ENCODE assay signal across 27 cellular contexts in genomic region chr5:99083197-99083596, GRCh38.
A peak's percentile ranks its signal among the peaks of the same experiment; 100 is the strongest.
DNase-seq lines count a peak whose midpoint lies in the region; ATAC-seq, FAIRE-seq and TF ChIP-seq lines count a peak whose summit lies in the region.
"Had no signal": no experiment of that assay in that cellular context is flagged by ENCODE, and none has a peak within 500 bp of the region (broad histone marks: within the 10 kb centered on the region; RNA-seq: fewer than 3 reads in every experiment).

No MANE protein-coding gene starts in this region.

- H4K20me1 ChIP-seq in GM23338 (replicated peaks; ENCODE audit: insufficient read depth) (no peaks in the 10 kb centered on the region), K562 (replicated peaks; ENCODE audit: control insufficient read depth, insufficient read depth, low read length) (no peaks in the 10 kb centered on the region), neural progenitor cell (ENCODE audit: low read depth) (no peaks in the 10 kb centered on the region)
- H4K20me1 ChIP-seq: BLaER1 had no signal

- H3K36me3 Mint-ChIP-seq in GM23338 (ENCODE audit: low read depth) = no peaks in the 10 kb centered on the region
- no peaks in the 10 kb centered on the region for H3K36me3 Mint-ChIP-seq in neural progenitor cell
- H3K36me3 Mint-ChIP-seq in activated T-helper 17 cell treated with anti-CD3 and anti-CD28 coated beads, Interleukin-2, amount 50 U/mL, for 72 hours (ENCODE audit: low read depth) = no peaks in the 10 kb centered on the region
- H3K36me3 Mint-ChIP-seq: CD14-positive monocyte; CD4-positive, alpha-beta memory T cell; CD4-positive, CD25-positive, alpha-beta regulatory T cell; CD8-positive, alpha-beta memory T cell had no signal

- H3K9me3 Mint-ChIP-seq in GM23338 (no peaks in the 10 kb centered on the region), neural progenitor cell (peaks cover 4% of the 10 kb centered on the region)
- no peaks in the 10 kb centered on the region for H3K9me3 Mint-ChIP-seq in activated T-helper 17 cell treated with anti-CD3 and anti-CD28 coated beads, Interleukin-2, amount 50 U/mL, for 72 hours
- H3K9me3 Mint-ChIP-seq: CD4-positive, alpha-beta memory T cell; CD4-positive, CD25-positive, alpha-beta regulatory T cell; CD8-positive, alpha-beta memory T cell had no signal

- CTCF ChIA-PET in K562 (lab: Yijun Ruan, JAX; ENCODE audit: low intra/inter-chr PET ratio) = no interaction called here

- H3F3A ChIP-seq in GM23338 (replicated peaks; ENCODE audit: low read depth) = no peaks in the 10 kb centered on the region
- H3F3A ChIP-seq in neural progenitor cell (ENCODE audit: low read depth) = no peaks in the 10 kb centered on the region

- POLR2A ChIA-PET in K562 (lab: Yijun Ruan, JAX) = no interaction called here

- no peak for DNase-seq in GM23338 (ENCODE audit: low spot score)
- peak; percentile 28 for DNase-seq in SK-MEL-5 (ENCODE audit: low read depth, low spot score)
- DNase-seq in K562 (ENCODE audit: extremely low read depth in 1 of 4, low spot score in 3 of 4) = no peak
- peak; percentile 18 for DNase-seq in neural progenitor cell (ENCODE audit: low spot score)
- no peak for DNase-seq in EL
- DNase-seq in stimulated activated CD4-positive, alpha-beta T cell treated with anti-CD3 and anti-CD28 coated beads, Interleukin-2, amount 100 ng/mL, for 48 hours = no peak
- DNase-seq: 8988T; ACHN; BE2C; C1 segment of cervical spinal cord; CD4-positive, alpha-beta memory T cell; CD4-positive, CD25-positive, alpha-beta regulatory T cell; CD8-positive, alpha-beta memory T cell; COR-L47; DMS 273 treated with DMSO at 0.1 percent for 48 hours; DMS153; DMS53; DMS79; DND-41; GF-D8 had no signal

- in situ Hi-C loops in SK-MEL-5 (cut with HindIII; ENCODE audit: low pct_unique_long_range_greater_than_20kb, low sequenced_read_pairs) = no loop called here
- in situ Hi-C loops in K562 (cut with MboI) = no loop called here

- H3K4me2 ChIP-seq in GM23338 (no peak overlapping the region), K562 (ENCODE audit: insufficient read depth, low read length) (no peak overlapping the region), neural progenitor cell (no peak overlapping the region)
- H3K4me2 ChIP-seq: BLaER1 had no signal

- H3K27me3 ChIP-seq in GM23338 (ENCODE audit: insufficient read depth) = no peaks in the 10 kb centered on the region
- no peaks in the 10 kb centered on the region for H3K27me3 ChIP-seq in K562 (ENCODE audit: control insufficient read depth in 2 of 2, insufficient read depth in 2 of 2, low read length in 2 of 2)
- H3K27me3 ChIP-seq in neural progenitor cell = no peaks in the 10 kb centered on the region
- H3K27me3 ChIP-seq: BE2C, BLaER1 had no signal

- ATAC-seq in GM23338 (no peak), K562 (no peak), GM18858 (IDR thresholded peaks at IDR 0.05; ENCODE audit: unreplicated experiment) (no peak)
- ATAC-seq in activated T-helper 17 cell treated with anti-CD3 and anti-CD28 coated beads, Interleukin-2, amount 50 U/mL, for 72 hours (replicated peaks) = no peak

- no peaks in the 10 kb centered on the region for H3K9me3 ChIP-seq in K562 (replicated peaks; ENCODE audit: control insufficient read depth, insufficient read depth, low read depth, low read length)
- no peaks in the 10 kb centered on the region for H3K9me3 ChIP-seq in neural progenitor cell (ENCODE audit: low read depth)
- H3K9me3 ChIP-seq: BE2C, BLaER1 had no signal

- H3K79me2 ChIP-seq in GM23338 (replicated peaks; ENCODE audit: insufficient read depth) (no peaks in the 10 kb centered on the region), K562 (ENCODE audit: control insufficient read depth, insufficient read depth, low read length) (no peaks in the 10 kb centered on the region), neural progenitor cell (ENCODE audit: low read depth) (no peaks in the 10 kb centered on the region)

- no peak for FAIRE-seq in K562 (lab: Jason Lieb, UNC)
- FAIRE-seq: A204.1, G401.6, GM12891 had no signal

- H3K27ac Mint-ChIP-seq in GM23338 (no peak overlapping the region), neural progenitor cell (no peak overlapping the region)
- H3K27ac Mint-ChIP-seq in activated T-helper 17 cell treated with anti-CD3 and anti-CD28 coated beads, Interleukin-2, amount 50 U/mL, for 72 hours = no peak overlapping the region
- H3K27ac Mint-ChIP-seq: CD14-positive monocyte; CD4-positive, alpha-beta memory T cell; CD4-positive, CD25-positive, alpha-beta regulatory T cell; CD8-positive, alpha-beta memory T cell had no signal

- H3K4me1 Mint-ChIP-seq in GM23338 (peaks cover 16% of the 10 kb centered on the region), neural progenitor cell (peaks cover 9% of the 10 kb centered on the region)
- H3K4me1 Mint-ChIP-seq in activated T-helper 17 cell treated with anti-CD3 and anti-CD28 coated beads, Interleukin-2, amount 50 U/mL, for 72 hours = peaks cover 4% of the 10 kb centered on the region
- H3K4me1 Mint-ChIP-seq: CD14-positive monocyte had no signal

- no peak for TF ChIP-seq EP300 in K562 (IDR thresholded peaks at IDR 0.05; ENCODE audit: low read length)

- TF ChIP-seq RAD21 in K562 (CRISPR knock-in tag; conservative IDR thresholded peaks at IDR 0.05 in 1 of 2, IDR thresholded peaks at IDR 0.05 in 1 of 2) = no peak

- H2AFZ ChIP-seq in GM23338 (peak overlapping the region; percentile 72; the same call in 1 of the 2 replicates), K562 (ENCODE audit: low read depth, low read length) (peak overlapping the region; percentile 2; the same call in 1 of the 2 replicates), neural progenitor cell (replicated peaks) (no peak overlapping the region)

- no peak for TF ChIP-seq POLR2A in K562 (conservative IDR thresholded peaks at IDR 0.05)

- H3K27ac ChIP-seq in GM23338 (ENCODE audit: low read depth) (no peak overlapping the region), K562 (ENCODE audit: extremely low read depth, low read depth, low read length) (no peak overlapping the region), neural progenitor cell (no peak overlapping the region)
- H3K27ac ChIP-seq: BLaER1 had no signal

- peaks cover 24% of the 10 kb centered on the region for H3K9me2 ChIP-seq in GM23338 (ENCODE audit: insufficient read depth)

- H3K9ac ChIP-seq in K562 (ENCODE audit: insufficient read depth in 1 of 2, low read depth in 2 of 2, low read length in 2 of 2) (no peak overlapping the region), neural progenitor cell (no peak overlapping the region)
- H3K9ac ChIP-seq: BLaER1 had no signal

- no TSS peak for BruUV-seq in K562 (replicated peaks; lab: Mats Ljungman, UMichigan)

- intact Hi-C loops in K562 (cut with micrococcal nuclease) = no loop called here

- H3K36me3 ChIP-seq in GM23338 (ENCODE audit: insufficient read depth) (no peaks in the 10 kb centered on the region), K562 (ENCODE audit: control insufficient read depth, insufficient read depth, low read length) (no peaks in the 10 kb centered on the region), neural progenitor cell (no peaks in the 10 kb centered on the region)
- H3K36me3 ChIP-seq: BE2C, BLaER1 had no signal

- H3K9me1 ChIP-seq in K562 (ENCODE audit: control insufficient read depth, insufficient read depth, low read length) = no peaks in the 10 kb centered on the region

- H3K27me3 Mint-ChIP-seq in GM23338 (ENCODE audit: insufficient read depth, low read depth, poor library complexity) (peaks cover 3% of the 10 kb centered on the region), neural progenitor cell (ENCODE audit: insufficient read depth, low read depth) (peaks cover 2% of the 10 kb centered on the region)
- peaks cover 15% of the 10 kb centered on the region for H3K27me3 Mint-ChIP-seq in activated T-helper 17 cell treated with anti-CD3 and anti-CD28 coated beads, Interleukin-2, amount 50 U/mL, for 72 hours

- TF ChIP-seq CTCF in GM23338 (conservative IDR thresholded peaks at IDR 0.05; ENCODE audit: low read depth in 2 of 2) (no peak), K562 (IDR thresholded peaks at IDR 0.05 in 2 of 3, conservative IDR thresholded peaks at IDR 0.05 in 1 of 3; ENCODE audit: insufficient read depth in 2 of 3, low read depth in 1 of 3, low read length in 3 of 3) (no peak), neural progenitor cell (IDR thresholded peaks at IDR 0.05) (no peak)

- H3K4me1 ChIP-seq in GM23338 (ENCODE audit: insufficient read depth) (no peaks in the 10 kb centered on the region; the same call in 1 of the 2 replicates), K562 (replicated peaks in 1 of 2; ENCODE audit: control insufficient read depth in 2 of 2, insufficient read depth in 2 of 2, low read length in 2 of 2) (peaks cover under 1 to 3% of the 10 kb centered on the region in 2 experiments; a peak in 2 of 5 replicates), neural progenitor cell (peaks cover 4% of the 10 kb centered on the region)
- H3K4me1 ChIP-seq: BE2C, BLaER1 had no signal

- WGBS in K562 (ENCODE audit: insufficient coverage, low coverage, missing lambda C conversion rate) = 16% methylated on average over 3 of the region's 3 CpGs

- H3K4me3 Mint-ChIP-seq in GM23338 (no peak overlapping the region), neural progenitor cell (no peak overlapping the region)
- no peak overlapping the region for H3K4me3 Mint-ChIP-seq in activated T-helper 17 cell treated with anti-CD3 and anti-CD28 coated beads, Interleukin-2, amount 50 U/mL, for 72 hours
- H3K4me3 Mint-ChIP-seq: CD14-positive monocyte; CD4-positive, alpha-beta memory T cell; CD4-positive, CD25-positive, alpha-beta regulatory T cell; CD8-positive, alpha-beta memory T cell had no signal

- H3K4me3 ChIP-seq in GM23338 (no peak overlapping the region), K562 (no peak overlapping the region), neural progenitor cell (no peak overlapping the region)
- H3K4me3 ChIP-seq: BLaER1 had no signal

TF ChIP-seq in GM23338, 12 proteins besides CTCF, POLR2A, EP300 and RAD21 (continues in another document):
- TF ChIP-seq ZNF331 (CRISPR knock-in tag; IDR thresholded peaks at IDR 0.05; ENCODE audit: low read depth) (no peak), CREB1 (CRISPR knock-in tag; IDR thresholded peaks at IDR 0.05; ENCODE audit: low read depth) (no peak), STAT1 (IDR thresholded peaks at IDR 0.05; ENCODE audit: unreplicated experiment) (no peak)

TF ChIP-seq in K562, 482 proteins besides CTCF, POLR2A, EP300 and RAD21 (continues in another document):
- TF ChIP-seq ZNF780A (CRISPR knock-in tag; IDR thresholded peaks at IDR 0.05) (no peak), BACH1 (tag; IDR thresholded peaks at IDR 0.05) (no peak), HIVEP1 (CRISPR knock-in tag; IDR thresholded peaks at IDR 0.05) (no peak), TFAM (CRISPR knock-in tag; conservative IDR thresholded peaks at IDR 0.05) (no peak)

Comparison
In these comparisons a context has a peak if more than half of its experiments do, and no peak if none do; other contexts are left out.
1. DNase-seq: peak in SK-MEL-5 (single experiment) and neural progenitor cell (single experiment); none in GM23338 (single experiment), K562 (0 of 4), EL (single experiment) and stimulated activated CD4-positive, alpha-beta T cell treated with anti-CD3 and anti-CD28 coated beads, Interleukin-2, amount 100 ng/mL, for 48 hours (0 of 2).